Comparison of ENCODE assay signal across 13 cellular contexts in genomic region chr4:127251423-127251822, GRCh38.
DNase-seq lines count a peak whose midpoint lies in the region; ATAC-seq, FAIRE-seq and TF ChIP-seq lines count a peak whose summit lies in the region.
"Had no signal": no experiment of that assay in that cellular context is flagged by ENCODE, and none has a peak within 500 bp of the region (broad histone marks: within the 10 kb centered on the region; RNA-seq: fewer than 3 reads in every experiment).

No MANE protein-coding gene starts in this region.

- H3K4me3 Mint-ChIP-seq in CD4-positive, alpha-beta memory T cell, result no peak overlapping the region
- H3K4me3 Mint-ChIP-seq: activated CD4-positive, alpha-beta memory T cell treated with anti-CD3 and anti-CD28 coated beads, Interleukin-2, amount 10 ng/mL, durations not matched to agents 7 days and 5 days; HFFc6 had no signal

- no peak for FAIRE-seq in HepG2 (lab: Jason Lieb, UNC)

- H3K4me1 Mint-ChIP-seq in CD4-positive, alpha-beta memory T cell, result no peaks in the 10 kb centered on the region
- H3K4me1 Mint-ChIP-seq: activated CD4-positive, alpha-beta memory T cell treated with anti-CD3 and anti-CD28 coated beads, Interleukin-2, amount 10 ng/mL, durations not matched to agents 7 days and 5 days had no signal

- H3K27ac ChIP-seq in HepG2 (ENCODE audit: extremely low read length, insufficient read depth, low read length), result no peak overlapping the region
- H3K27ac ChIP-seq in CD4-positive, alpha-beta memory T cell (ENCODE audit: low read depth, low read length), result no peak overlapping the region
- H3K27ac ChIP-seq: ascending aorta, RWPE1 had no signal

- H3K9me3 ChIP-seq in HepG2 (ENCODE audit: low read length), result peaks cover 11% of the 10 kb centered on the region; the same call in 1 of the 2 replicates
- no peaks in the 10 kb centered on the region for H3K9me3 ChIP-seq in CD4-positive, alpha-beta memory T cell (ENCODE audit: control insufficient read depth in 1 of 2, low read length in 2 of 2)
- H3K9me3 ChIP-seq: ascending aorta had no signal

- H2AFZ ChIP-seq in HepG2 (ENCODE audit: low read length), result no peak overlapping the region

- CTCF ChIA-PET in HepG2 (lab: Yijun Ruan, JAX; ENCODE audit: low intra/inter-chr PET ratio, low total read pairs), result no interaction called here
- CTCF ChIA-PET in CD4-positive, alpha-beta memory T cell (lab: Charles Lee; ENCODE audit: partially characterized antibody), result no interaction called here

- no peak for TF ChIP-seq RAD21 in HepG2 (CRISPR knock-in tag; IDR thresholded peaks at IDR 0.05)

- in situ Hi-C loops in HepG2 (cut with HindIII; ENCODE audit: extremely low pct_ligation_motif_present, low pct_unique_long_range_greater_than_20kb), result no loop called here
- in situ Hi-C loops in GM13977 (cut with MboI; ENCODE audit: low pct_unique_long_range_greater_than_20kb, low sequenced_read_pairs, unreplicated experiment), result no loop called here

- ATAC-seq in GM19351 (IDR thresholded peaks at IDR 0.05; ENCODE audit: unreplicated experiment) (peak; percentile 83), HG03354 (IDR thresholded peaks at IDR 0.05; ENCODE audit: poor library complexity, severe bottlenecking, unreplicated experiment) (peak; percentile 72), SK-N-SH treated with all-trans-retinoic acid at 6 μM for 48 hours (peak; percentile 80), HepG2 (no peak)

- intact Hi-C loops in HepG2 (cut with micrococcal nuclease; ENCODE audit: unreplicated experiment), result no loop called here
- intact Hi-C loops in CD4-positive, alpha-beta memory T cell (cut with micrococcal nuclease), result no loop called here

- BruUV-seq in HepG2 (replicated peaks; lab: Mats Ljungman, UMichigan), result no TSS peak

- no peaks in the 10 kb centered on the region for H3K36me3 Mint-ChIP-seq in CD4-positive, alpha-beta memory T cell

- DNase-seq in A172 (ENCODE audit: low spot score) (peak; percentile 32), HepG2 (ENCODE audit: low spot score) (no peak), RPMI8226 (no peak), GM13977 (ENCODE audit: low spot score) (no peak)
- DNase-seq in CD4-positive, alpha-beta memory T cell, result no peak
- DNase-seq: activated CD4-positive, alpha-beta memory T cell treated with anti-CD3 and anti-CD28 coated beads, Interleukin-2, amount 10 ng/mL, durations not matched to agents 7 days and 5 days; HFFc6; midbrain had no signal

- H3K4me1 ChIP-seq in HepG2 (ENCODE audit: insufficient read depth, low read length), result no peaks in the 10 kb centered on the region
- no peaks in the 10 kb centered on the region for H3K4me1 ChIP-seq in CD4-positive, alpha-beta memory T cell (ENCODE audit: insufficient read depth, low read length)
- H3K4me1 ChIP-seq: ascending aorta had no signal

- POLR2A ChIA-PET in HepG2 (lab: Yijun Ruan, JAX), result no interaction called here
- POLR2A ChIA-PET in CD4-positive, alpha-beta memory T cell (lab: Charles Lee; ENCODE audit: partially characterized antibody), result no interaction called here

- no peaks in the 10 kb centered on the region for H3K36me3 ChIP-seq in HepG2 (replicated peaks in 1 of 2; ENCODE audit: control insufficient read depth in 1 of 2, insufficient read depth in 2 of 2, low read length in 2 of 2)
- no peaks in the 10 kb centered on the region for H3K36me3 ChIP-seq in CD4-positive, alpha-beta memory T cell (ENCODE audit: insufficient read depth, low read length)
- H3K36me3 ChIP-seq: ascending aorta had no signal

- H3K27me3 ChIP-seq in HepG2 (ENCODE audit: control insufficient read depth in 1 of 2, insufficient read depth in 2 of 2, low read length in 2 of 2), result no peaks in the 10 kb centered on the region
- H3K27me3 ChIP-seq in CD4-positive, alpha-beta memory T cell (ENCODE audit: insufficient read depth, low read length), result no peaks in the 10 kb centered on the region
- H3K27me3 ChIP-seq: ascending aorta had no signal

- H3K79me2 ChIP-seq in HepG2 (ENCODE audit: insufficient read depth, low read length), result no peaks in the 10 kb centered on the region

- TF ChIP-seq POLR2A in HepG2 (IDR thresholded peaks at IDR 0.05; ENCODE audit: insufficient read depth in 1 of 2, low read depth in 2 of 2, low read length in 2 of 2), result no peak

- no peaks in the 10 kb centered on the region for H4K20me1 ChIP-seq in HepG2 (ENCODE audit: insufficient read depth, low read length)

- no peak for TF ChIP-seq EP300 in HepG2 (IDR thresholded peaks at IDR 0.05; ENCODE audit: low read depth in 2 of 2, low read length in 2 of 2)
- TF ChIP-seq EP300 in HepG2 (CRISPR knock-in tag; IDR thresholded peaks at IDR 0.05; ENCODE audit: borderline replicate concordance), result no peak

- H3K9ac ChIP-seq in HepG2 (ENCODE audit: insufficient read depth, low read depth, low read length), result no peak overlapping the region

- H3K4me3 ChIP-seq in HepG2 (replicated peaks in 1 of 3; ENCODE audit: insufficient read depth in 1 of 3, low read depth in 2 of 3, low read length in 3 of 3), result no peak overlapping the region
- H3K4me3 ChIP-seq in CD4-positive, alpha-beta memory T cell (ENCODE audit: low read length in 2 of 2), result no peak overlapping the region
- H3K4me3 ChIP-seq: ascending aorta had no signal

- H3K9me3 Mint-ChIP-seq in CD4-positive, alpha-beta memory T cell, result peaks cover 0 to 4% (median 2%) of the 10 kb centered on the region in 8 donors
- H3K9me3 Mint-ChIP-seq: activated CD4-positive, alpha-beta memory T cell treated with anti-CD3 and anti-CD28 coated beads, Interleukin-2, amount 10 ng/mL, durations not matched to agents 7 days and 5 days had no signal

- no peaks in the 10 kb centered on the region for H3K27me3 Mint-ChIP-seq in CD4-positive, alpha-beta memory T cell
- H3K27me3 Mint-ChIP-seq: activated CD4-positive, alpha-beta memory T cell treated with anti-CD3 and anti-CD28 coated beads, Interleukin-2, amount 10 ng/mL, durations not matched to agents 7 days and 5 days had no signal

- TF ChIP-seq CTCF in HepG2 (CRISPR knock-in tag; IDR thresholded peaks at IDR 0.05) (no peak), GM13977 (IDR thresholded peaks at IDR 0.05; ENCODE audit: extremely low read depth, insufficient read depth, missing control alignments) (no peak)

- no peak overlapping the region for H3K4me2 ChIP-seq in HepG2 (ENCODE audit: low read depth, low read length)

- H3K27ac Mint-ChIP-seq in CD4-positive, alpha-beta memory T cell, result no peak overlapping the region
- H3K27ac Mint-ChIP-seq: activated CD4-positive, alpha-beta memory T cell treated with anti-CD3 and anti-CD28 coated beads, Interleukin-2, amount 10 ng/mL, durations not matched to agents 7 days and 5 days; HFFc6 had no signal

TF ChIP-seq in SK-N-SH treated with all-trans-retinoic acid at 6 μM for 48 hours, 23 proteins besides CTCF, POLR2A, EP300 and RAD21 (continues in another document):
- TF ChIP-seq ARNTL (CRISPR knock-in tag; IDR thresholded peaks at IDR 0.05; ENCODE audit: borderline replicate concordance, low read depth), result no peak
- TF ChIP-seq RARB (CRISPR knock-in tag; IDR thresholded peaks at IDR 0.05), result no peak
- no peak for TF ChIP-seq OSR1 (CRISPR knock-in tag; IDR thresholded peaks at IDR 0.05)
- TF ChIP-seq, protein P1, sequence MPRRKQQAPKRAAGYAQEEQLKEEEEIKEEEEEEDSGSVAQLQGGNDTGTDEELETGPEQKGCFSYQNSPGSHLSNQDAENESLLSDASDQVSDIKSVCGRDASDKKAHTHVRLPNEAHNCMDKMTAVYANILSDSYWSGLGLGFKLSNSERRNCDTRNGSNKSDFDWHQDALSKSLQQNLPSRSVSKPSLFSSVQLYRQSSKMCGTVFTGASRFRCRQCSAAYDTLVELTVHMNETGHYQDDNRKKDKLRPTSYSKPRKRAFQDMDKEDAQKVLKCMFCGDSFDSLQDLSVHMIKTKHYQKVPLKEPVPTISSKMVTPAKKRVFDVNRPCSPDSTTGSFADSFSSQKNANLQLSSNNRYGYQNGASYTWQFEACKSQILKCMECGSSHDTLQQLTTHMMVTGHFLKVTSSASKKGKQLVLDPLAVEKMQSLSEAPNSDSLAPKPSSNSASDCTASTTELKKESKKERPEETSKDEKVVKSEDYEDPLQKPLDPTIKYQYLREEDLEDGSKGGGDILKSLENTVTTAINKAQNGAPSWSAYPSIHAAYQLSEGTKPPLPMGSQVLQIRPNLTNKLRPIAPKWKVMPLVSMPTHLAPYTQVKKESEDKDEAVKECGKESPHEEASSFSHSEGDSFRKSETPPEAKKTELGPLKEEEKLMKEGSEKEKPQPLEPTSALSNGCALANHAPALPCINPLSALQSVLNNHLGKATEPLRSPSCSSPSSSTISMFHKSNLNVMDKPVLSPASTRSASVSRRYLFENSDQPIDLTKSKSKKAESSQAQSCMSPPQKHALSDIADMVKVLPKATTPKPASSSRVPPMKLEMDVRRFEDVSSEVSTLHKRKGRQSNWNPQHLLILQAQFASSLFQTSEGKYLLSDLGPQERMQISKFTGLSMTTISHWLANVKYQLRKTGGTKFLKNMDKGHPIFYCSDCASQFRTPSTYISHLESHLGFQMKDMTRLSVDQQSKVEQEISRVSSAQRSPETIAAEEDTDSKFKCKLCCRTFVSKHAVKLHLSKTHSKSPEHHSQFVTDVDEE (CRISPR knock-in tag; IDR thresholded peaks at IDR 0.05), result no peak

TF ChIP-seq in HepG2, 621 proteins besides CTCF, POLR2A, EP300 and RAD21 (continues in another document):
- TF ChIP-seq ZBTB25 (CRISPR knock-in tag; IDR thresholded peaks at IDR 0.05) (no peak), MTA3 (CRISPR knock-in tag; IDR thresholded peaks at IDR 0.05) (no peak)
- TF ChIP-seq, protein P2, sequence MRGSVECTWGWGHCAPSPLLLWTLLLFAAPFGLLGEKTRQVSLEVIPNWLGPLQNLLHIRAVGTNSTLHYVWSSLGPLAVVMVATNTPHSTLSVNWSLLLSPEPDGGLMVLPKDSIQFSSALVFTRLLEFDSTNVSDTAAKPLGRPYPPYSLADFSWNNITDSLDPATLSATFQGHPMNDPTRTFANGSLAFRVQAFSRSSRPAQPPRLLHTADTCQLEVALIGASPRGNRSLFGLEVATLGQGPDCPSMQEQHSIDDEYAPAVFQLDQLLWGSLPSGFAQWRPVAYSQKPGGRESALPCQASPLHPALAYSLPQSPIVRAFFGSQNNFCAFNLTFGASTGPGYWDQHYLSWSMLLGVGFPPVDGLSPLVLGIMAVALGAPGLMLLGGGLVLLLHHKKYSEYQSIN (CRISPR knock-in tag; IDR thresholded peaks at IDR 0.05; ENCODE audit: borderline replicate concordance), result no peak
